In the genomic region with DNA sequence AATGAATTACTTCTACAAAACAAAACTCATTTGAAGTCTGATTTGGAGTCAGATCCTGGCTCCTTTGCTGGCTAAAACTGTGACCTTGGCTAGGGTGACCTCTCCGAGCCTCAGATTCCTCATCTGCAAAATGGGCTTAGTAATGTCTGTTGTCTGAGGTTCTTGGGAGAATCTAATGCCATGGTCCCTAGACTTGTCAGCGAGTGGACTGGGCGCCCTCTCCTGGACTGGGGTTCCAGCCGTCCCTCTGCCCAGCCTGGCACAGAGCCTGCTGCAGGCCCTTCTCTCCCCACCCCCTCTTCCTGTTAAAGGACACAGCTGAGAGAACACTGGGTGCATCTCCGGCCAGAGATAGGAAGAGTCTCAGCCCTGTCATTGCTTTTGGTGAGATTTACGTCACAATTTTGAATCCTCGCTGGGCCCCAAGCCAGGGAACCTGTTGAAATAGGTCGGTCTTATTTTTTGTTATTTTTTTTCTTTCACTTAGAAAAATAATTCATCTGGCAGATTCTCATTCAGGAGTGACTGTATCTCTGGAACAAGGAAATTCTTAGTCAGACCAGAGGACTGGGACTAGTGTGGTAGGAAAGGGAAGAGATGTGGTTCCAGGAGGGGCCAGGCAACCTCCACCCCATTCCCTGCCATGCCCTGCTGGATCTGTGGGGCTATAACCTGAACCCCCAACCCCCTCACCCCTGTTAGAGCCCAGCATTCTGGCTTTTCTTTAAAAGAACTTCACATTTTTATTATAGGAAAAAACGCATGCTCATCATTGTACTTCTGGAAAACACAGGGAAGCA, we compare ENCODE assay signal across 1 cellular context.
TF ChIP-seq lines count a peak whose summit lies in the region.

No MANE protein-coding gene starts in this region.

TF ChIP-seq in GM12878, 131 proteins besides CTCF, POLR2A, EP300 and RAD21 (continued from another document):
- TF ChIP-seq E2F4 (IDR thresholded peaks at IDR 0.05; ENCODE audit: low read depth, low read length) = no peak
- TF ChIP-seq NR2F1 (conservative IDR thresholded peaks at IDR 0.05) = 0 out of 2 replicates have a peak, but pooled peaks have one; percentile 19
- 0 out of 3 replicates have a peak, but pooled peaks of 1 of the 2 experiments have one; percentile 18 for TF ChIP-seq EGR1 (IDR thresholded peaks at IDR 0.05; ENCODE audit: borderline replicate concordance in 1 of 2, low read depth in 2 of 2, low read length in 2 of 2)
- TF ChIP-seq, protein P1, sequence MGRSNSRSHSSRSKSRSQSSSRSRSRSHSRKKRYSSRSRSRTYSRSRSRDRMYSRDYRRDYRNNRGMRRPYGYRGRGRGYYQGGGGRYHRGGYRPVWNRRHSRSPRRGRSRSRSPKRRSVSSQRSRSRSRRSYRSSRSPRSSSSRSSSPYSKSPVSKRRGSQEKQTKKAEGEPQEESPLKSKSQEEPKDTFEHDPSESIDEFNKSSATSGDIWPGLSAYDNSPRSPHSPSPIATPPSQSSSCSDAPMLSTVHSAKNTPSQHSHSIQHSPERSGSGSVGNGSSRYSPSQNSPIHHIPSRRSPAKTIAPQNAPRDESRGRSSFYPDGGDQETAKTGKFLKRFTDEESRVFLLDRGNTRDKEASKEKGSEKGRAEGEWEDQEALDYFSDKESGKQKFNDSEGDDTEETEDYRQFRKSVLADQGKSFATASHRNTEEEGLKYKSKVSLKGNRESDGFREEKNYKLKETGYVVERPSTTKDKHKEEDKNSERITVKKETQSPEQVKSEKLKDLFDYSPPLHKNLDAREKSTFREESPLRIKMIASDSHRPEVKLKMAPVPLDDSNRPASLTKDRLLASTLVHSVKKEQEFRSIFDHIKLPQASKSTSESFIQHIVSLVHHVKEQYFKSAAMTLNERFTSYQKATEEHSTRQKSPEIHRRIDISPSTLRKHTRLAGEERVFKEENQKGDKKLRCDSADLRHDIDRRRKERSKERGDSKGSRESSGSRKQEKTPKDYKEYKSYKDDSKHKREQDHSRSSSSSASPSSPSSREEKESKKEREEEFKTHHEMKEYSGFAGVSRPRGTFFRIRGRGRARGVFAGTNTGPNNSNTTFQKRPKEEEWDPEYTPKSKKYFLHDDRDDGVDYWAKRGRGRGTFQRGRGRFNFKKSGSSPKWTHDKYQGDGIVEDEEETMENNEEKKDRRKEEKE (IDR thresholded peaks at IDR 0.05) = no peak
- no peak for TF ChIP-seq NRF1 (conservative IDR thresholded peaks at IDR 0.05; ENCODE audit: low read depth, low read length)
- TF ChIP-seq SMC3 (IDR thresholded peaks at IDR 0.05; ENCODE audit: borderline replicate concordance, low read length) = peak; percentile 57; the same call in 1 of the 2 replicates
